In genomic region chr12:120366884-120367251, GRCh38 we compare ENCODE assay signal across 13 cellular contexts. TPM values are rescaled to one million over a fixed set of nuclear protein-coding genes. Genes with fewer than 3 reads are reported as not detected.
A peak's percentile ranks its signal among the peaks of the same experiment; 100 is the strongest.
DNase-seq lines count a peak whose midpoint lies in the region; ATAC-seq and TF ChIP-seq lines count a peak whose summit lies in the region.
"Had no signal": no experiment of that assay in that cellular context is flagged by ENCODE, and none has a peak within 500 bp of the region (broad histone marks: within the 10 kb centered on the region; RNA-seq: fewer than 3 reads in every experiment).

No MANE protein-coding gene starts in this region.

- peak overlapping the region; percentile 4 to 85 for H3K4me3 Mint-ChIP-seq in activated T-cell treated with anti-CD3 and anti-CD28 coated beads, Interleukin-2, amount 50 U/mL, for 72 hours
- peak overlapping the region; percentile 63 for H3K4me3 Mint-ChIP-seq in central memory CD8-positive, alpha-beta T cell
- peak overlapping the region in 1 of 2 donors; percentile 20 for H3K4me3 Mint-ChIP-seq in effector memory CD8-positive, alpha-beta T cell

- H3K9me3 ChIP-seq in muscle layer of duodenum (ENCODE audit: control insufficient read depth in 1 of 2, low read length in 2 of 2) (no peaks in the 10 kb centered on the region), tibial nerve (no peaks in the 10 kb centered on the region)

- no peak for TF ChIP-seq EP300 in tibial nerve (IDR thresholded peaks at IDR 0.05)

- peaks cover 29% of the 10 kb centered on the region for H3K27me3 ChIP-seq in muscle layer of duodenum (ENCODE audit: low read depth, low read length)
- H3K27me3 ChIP-seq in tibial nerve = peaks cover 0 to 50% of the 10 kb centered on the region in 2 donors

- peaks cover 87% of the 10 kb centered on the region for H3K27me3 Mint-ChIP-seq in activated T-cell treated with anti-CD3 and anti-CD28 coated beads, Interleukin-2, amount 50 U/mL, for 72 hours (ENCODE audit: low read depth)
- H3K27me3 Mint-ChIP-seq in central memory CD8-positive, alpha-beta T cell = peaks cover 88% of the 10 kb centered on the region
- H3K27me3 Mint-ChIP-seq in effector memory CD8-positive, alpha-beta T cell = peaks cover 71 to 89% of the 10 kb centered on the region in 2 donors

- WGBS in tibial nerve, 2 donors = 54 to 75% methylated on average over 7 of the region's 7 CpGs

- H3K4me3 ChIP-seq in muscle layer of duodenum (ENCODE audit: low read depth in 1 of 2, low read length in 2 of 2) = no peak overlapping the region
- no peak overlapping the region for H3K4me3 ChIP-seq in tibial nerve

- peaks cover 1 to 4% of the 10 kb centered on the region in 2 donors for H3K36me3 Mint-ChIP-seq in activated T-cell treated with anti-CD3 and anti-CD28 coated beads, Interleukin-2, amount 50 U/mL, for 72 hours (ENCODE audit: insufficient read depth in 2 of 2)
- H3K36me3 Mint-ChIP-seq in central memory CD8-positive, alpha-beta T cell (ENCODE audit: insufficient read depth) = peaks cover 3% of the 10 kb centered on the region
- H3K36me3 Mint-ChIP-seq in effector memory CD8-positive, alpha-beta T cell (ENCODE audit: insufficient read depth) = no peaks in the 10 kb centered on the region

- no peaks in the 10 kb centered on the region for H3K9me3 Mint-ChIP-seq in activated T-cell treated with anti-CD3 and anti-CD28 coated beads, Interleukin-2, amount 50 U/mL, for 72 hours
- H3K9me3 Mint-ChIP-seq in central memory CD8-positive, alpha-beta T cell = no peaks in the 10 kb centered on the region
- H3K9me3 Mint-ChIP-seq in effector memory CD8-positive, alpha-beta T cell = no peaks in the 10 kb centered on the region

- H3K27ac ChIP-seq in muscle layer of duodenum (ENCODE audit: low read length) (peak overlapping the region; percentile 14), tibial nerve (peak overlapping the region in 3 of 4 donors; percentile 10 to 68 (median 35))

- peaks cover 4 to 38% of the 10 kb centered on the region in 2 donors for H3K4me1 ChIP-seq in muscle layer of duodenum (ENCODE audit: control insufficient read depth in 1 of 2, insufficient read depth in 2 of 2, low read length in 2 of 2)
- H3K4me1 ChIP-seq in tibial nerve = peaks cover 0 to 48% (median 12%) of the 10 kb centered on the region in 4 donors

- ATAC-seq in activated T-cell treated with anti-CD3 and anti-CD28 coated beads, Interleukin-2, amount 50 U/mL, for 72 hours (replicated peaks in 1 of 2) = no peak
- ATAC-seq in central memory CD8-positive, alpha-beta T cell (replicated peaks; ENCODE audit: extremely low read depth, poor library complexity, severe bottlenecking) = no peak
- ATAC-seq in GM19463 (IDR thresholded peaks at IDR 0.05; ENCODE audit: unreplicated experiment) = no peak
- no peak for ATAC-seq in effector memory CD8-positive, alpha-beta T cell (replicated peaks)

- DNase-seq in activated T-cell treated with anti-CD3 and anti-CD28 coated beads, Interleukin-2, amount 50 U/mL, for 72 hours = no peak
- DNase-seq in activated T-cell treated with anti-CD3 and anti-CD28 coated beads for 4 hours (no peak), tibial nerve (ENCODE audit: low spot score in 2 of 2) (no peak), NK-92 (lab: John Stamatoyannopoulos, UW; ENCODE audit: unreplicated experiment) (no peak)
- DNase-seq in central memory CD8-positive, alpha-beta T cell (ENCODE audit: low spot score in 2 of 2) = no peak
- no peak for DNase-seq in effector memory CD8-positive, alpha-beta T cell
- DNase-seq: NCI-H2107 had no signal

- H3K27ac Mint-ChIP-seq in activated T-cell treated with anti-CD3 and anti-CD28 coated beads, Interleukin-2, amount 50 U/mL, for 72 hours = no peak overlapping the region
- no peak overlapping the region for H3K27ac Mint-ChIP-seq in central memory CD8-positive, alpha-beta T cell (ENCODE audit: low read depth)
- no peak overlapping the region for H3K27ac Mint-ChIP-seq in effector memory CD8-positive, alpha-beta T cell

- peaks cover 20% of the 10 kb centered on the region for H3K4me1 Mint-ChIP-seq in activated T-cell treated with anti-CD3 and anti-CD28 coated beads, Interleukin-2, amount 50 U/mL, for 72 hours (ENCODE audit: low read depth)
- peaks cover 21% of the 10 kb centered on the region for H3K4me1 Mint-ChIP-seq in central memory CD8-positive, alpha-beta T cell
- H3K4me1 Mint-ChIP-seq in effector memory CD8-positive, alpha-beta T cell (ENCODE audit: low read depth in 2 of 2) = peaks cover 9 to 17% of the 10 kb centered on the region in 2 donors

- TF ChIP-seq POLR2A in tibial nerve (IDR thresholded peaks at IDR 0.05) = no peak

- no peak for TF ChIP-seq CTCF in tibial nerve (IDR thresholded peaks at IDR 0.05)

- H3K36me3 ChIP-seq in muscle layer of duodenum (ENCODE audit: control insufficient read depth in 1 of 2, insufficient read depth in 2 of 2, low read length in 2 of 2) (peaks cover 0 to 3% of the 10 kb centered on the region in 2 donors), tibial nerve (no peaks in the 10 kb centered on the region)

RNA-seq across cellular contexts. Expression of gene MSI1, which starts 2.1 kb away (rescaled TPM):
- 1 to 10 TPM; 5.6 to 6.6 TPM for total RNA-seq in activated T-cell treated with anti-CD3 and anti-CD28 coated beads, Interleukin-2, amount 50 U/mL, for 72 hours
- total RNA-seq in tibial nerve = 1 to 10 TPM in 1 of 4 donors, under 1 TPM in 2, not detected in 1; 0.22 to 1.2 (median 0.59) TPM
- total RNA-seq: dermis blood vessel endothelial cell; lung microvascular endothelial cell; T-helper 2 cell treated with Interferon-gamma antibody and Interleukin-4, amounts not matched to agents 100 ng/mL and 5 ng/mL, for 36 hours had no signal

RNA-seq across cellular contexts. Expression of gene PLA2G1B, which starts 39.3 kb away (rescaled TPM):
- not detected for total RNA-seq in activated T-cell treated with anti-CD3 and anti-CD28 coated beads, Interleukin-2, amount 50 U/mL, for 72 hours
- 10 to 100 TPM in 1 of 4 donors, not detected in 3; 11.4 TPM for total RNA-seq in tibial nerve
- total RNA-seq: A172; dermis blood vessel endothelial cell; lung microvascular endothelial cell; T-helper 2 cell treated with Interferon-gamma antibody and Interleukin-4, amounts not matched to agents 100 ng/mL and 5 ng/mL, for 36 hours had no signal
